Comparison of ENCODE assay signal across 8 cellular contexts in genomic region chr19:49489601-49490167, GRCh38. TPM values are rescaled to one million over a fixed set of nuclear protein-coding genes. Genes with fewer than 3 reads are reported as not detected.
A peak's percentile ranks its signal among the peaks of the same experiment; 100 is the strongest.
DNase-seq lines count a peak whose midpoint lies in the region; TF ChIP-seq lines count a peak whose summit lies in the region.

No MANE protein-coding gene starts in this region.

- POLR2A ChIA-PET in HEK293T (lab: Yijun Ruan, JAX), result interaction anchor here (1.0 to 1.8 kb wide), 2 partner anchors 14 to 38 kb away, joined by 4 read pairs; partner anchors contain the start of gene PIH1D1

- peaks cover 9% of the 10 kb centered on the region for H3K9me3 ChIP-seq in MG63
- H3K9me3 ChIP-seq in mammary epithelial cell (replicated peaks; ENCODE audit: insufficient read depth, low read length), result no peaks in the 10 kb centered on the region

- H3K27me3 Mint-ChIP-seq in Calu3 (ENCODE audit: unreplicated experiment) (no peaks in the 10 kb centered on the region), nephron (ENCODE audit: low read depth) (no peaks in the 10 kb centered on the region)

- H3K27ac ChIP-seq in mammary epithelial cell (ENCODE audit: insufficient read depth, low read depth, low read length), result peak overlapping the region; percentile 96

- BruUV-seq in Calu3 (replicated peaks; lab: Mats Ljungman, UMichigan) (no TSS peak), mammary epithelial cell (replicated peaks; lab: Mats Ljungman, UMichigan) (no TSS peak)

- H3K36me3 ChIP-seq in MG63 (peaks cover 59% of the 10 kb centered on the region), mammary epithelial cell (ENCODE audit: insufficient read depth, low read length) (peaks cover 30% of the 10 kb centered on the region)

- dilution Hi-C loops in mammary epithelial cell (cut with HindIII; ENCODE audit: low sequenced_read_pairs), result no loop called here

- TF ChIP-seq CTCF in Calu3 (IDR thresholded peaks at IDR 0.05; ENCODE audit: unreplicated experiment) (peak; percentile 59), mammary epithelial cell (conservative IDR thresholded peaks at IDR 0.05 in 1 of 2, IDR thresholded peaks at IDR 0.05 in 1 of 2; ENCODE audit: extremely low read depth in 1 of 2, insufficient read depth in 1 of 2, low read depth in 1 of 2, low read length in 2 of 2) (peak; percentile 16 to 24), nephron (IDR thresholded peaks at IDR 0.05; ENCODE audit: unreplicated experiment in 3 of 3) (no peak)

- peaks cover 2% of the 10 kb centered on the region for H4K20me1 ChIP-seq in mammary epithelial cell (ENCODE audit: insufficient read depth, low read length)

- H3K36me3 Mint-ChIP-seq in Calu3 (ENCODE audit: insufficient read depth, unreplicated experiment), result peaks cover 82% of the 10 kb centered on the region
- peaks cover 50% of the 10 kb centered on the region for H3K36me3 Mint-ChIP-seq in nephron (ENCODE audit: low read depth)

- peaks cover 41% of the 10 kb centered on the region for H3K79me2 ChIP-seq in mammary epithelial cell (ENCODE audit: insufficient read depth, low read length)

- H3K4me2 ChIP-seq in mammary epithelial cell (ENCODE audit: insufficient read depth, low read depth, low read length), result peak overlapping the region; percentile 82

- no peak overlapping the region for H2AFZ ChIP-seq in mammary epithelial cell (ENCODE audit: low read depth, low read length)

- 21% methylated on average over 15 of the region's 15 CpGs for WGBS in mammary epithelial cell (ENCODE audit: low coverage, missing lambda C conversion rate)

- H3K4me3 ChIP-seq in MG63, result peak overlapping the region; percentile 99
- peak overlapping the region; percentile 77 to 99 (median 99) for H3K4me3 ChIP-seq in mammary epithelial cell (replicated peaks in 1 of 3; ENCODE audit: insufficient read depth in 1 of 3, low read depth in 2 of 3, low read length in 3 of 3)

- H3K4me1 ChIP-seq in mammary epithelial cell (ENCODE audit: insufficient read depth, low read length), result peaks cover 11% of the 10 kb centered on the region

- peak overlapping the region; percentile 97 for H3K4me3 Mint-ChIP-seq in Calu3 (ENCODE audit: low read depth, unreplicated experiment)
- H3K4me3 Mint-ChIP-seq in nephron, result peak overlapping the region; percentile 97 to 99 (median 99)

- H3K27ac Mint-ChIP-seq in Calu3 (ENCODE audit: unreplicated experiment), result peak overlapping the region; percentile 99
- H3K27ac Mint-ChIP-seq in nephron, result peak overlapping the region; percentile 56 to 90 (median 86)

- no peaks in the 10 kb centered on the region for H3K4me1 Mint-ChIP-seq in Calu3 (ENCODE audit: low read depth, unreplicated experiment)
- peaks cover 20% of the 10 kb centered on the region for H3K4me1 Mint-ChIP-seq in nephron

- CTCF ChIA-PET in Calu3 (lab: Charles Lee), result no interaction called here
- CTCF ChIA-PET in mammary epithelial cell (lab: Charles Lee; ENCODE audit: low non-redundant PET), result no interaction called here
- CTCF ChIA-PET in HEK293T (lab: Yijun Ruan, JAX), result no interaction called here

- H3K27me3 ChIP-seq in MG63 (peaks cover 9% of the 10 kb centered on the region; the same call in 1 of the 2 replicates), mammary epithelial cell (ENCODE audit: insufficient read depth, low read length) (no peaks in the 10 kb centered on the region)

- in situ Hi-C loops in mammary epithelial cell (cut with MboI; ENCODE audit: low sequenced_read_pairs in 2 of 2), result no loop called here

- DNase-seq in Calu3 (peak; percentile 58), MG63 (peak; percentile 68), mammary epithelial cell (no peak), posterior vena cava (ENCODE audit: low spot score) (no peak), HEK293T (ENCODE audit: extremely low spot score) (no peak), NCI-H226 (no peak), NCI-H748 (lab: John Stamatoyannopoulos, UW; ENCODE audit: unreplicated experiment) (no peak)

- H3K9ac ChIP-seq in mammary epithelial cell (ENCODE audit: insufficient read depth, low read length), result peak overlapping the region; percentile 100

- intact Hi-C loops in Calu3 (cut with micrococcal nuclease; ENCODE audit: unreplicated experiment) (no loop called here), mammary epithelial cell (cut with micrococcal nuclease) (no loop called here), posterior vena cava (cut with DNase I) (no loop called here)

- H3K9me3 Mint-ChIP-seq in Calu3 (ENCODE audit: low read depth, unreplicated experiment) (no peaks in the 10 kb centered on the region), nephron (no peaks in the 10 kb centered on the region)

TF ChIP-seq in HEK293T, 16 proteins besides CTCF, POLR2A, EP300 and RAD21:
- TF ChIP-seq NFRKB (IDR thresholded peaks at IDR 0.05) (no peak), FOXM1 (IDR thresholded peaks at IDR 0.05; ENCODE audit: borderline replicate concordance) (no peak), FOXK2 (IDR thresholded peaks at IDR 0.05) (no peak), TARDBP (IDR thresholded peaks at IDR 0.05) (no peak), L3MBTL2 (conservative IDR thresholded peaks at IDR 0.05) (no peak), SP1 (IDR thresholded peaks at IDR 0.05) (no peak), HDGF (IDR thresholded peaks at IDR 0.05; ENCODE audit: borderline replicate concordance) (no peak), BHLHE40 (IDR thresholded peaks at IDR 0.05; ENCODE audit: borderline replicate concordance) (no peak), LEF1 (IDR thresholded peaks at IDR 0.05; ENCODE audit: borderline replicate concordance) (no peak), SUZ12 (IDR thresholded peaks at IDR 0.05) (no peak), ZNF384 (IDR thresholded peaks at IDR 0.05) (no peak), ARNT (IDR thresholded peaks at IDR 0.05) (no peak), CTBP1 (IDR thresholded peaks at IDR 0.05; ENCODE audit: borderline replicate concordance) (no peak)
TF ChIP-seq in HEK293T: peak in this region for 0.

RNA-seq across cellular contexts. Expression of gene RPL13A, which starts 2.3 kb away (rescaled TPM):
- 1,844 and 1,993 TPM in 2 replicates for total RNA-seq in Calu3 (2022)
- total RNA-seq in MG63 (2014; rRNA removed; shearing (Covaris generic); ENCODE audit: low replicate concordance), result 1,730 and 3,823 TPM in 2 replicates
- 1,000 to 10,000 TPM; 1,880 to 1,955 TPM for total RNA-seq in mammary epithelial cell
- 2,187 TPM for polyA plus RNA-seq in mammary epithelial cell
- 2,358 TPM for polyA minus RNA-seq in mammary epithelial cell
- 1,000 to 10,000 TPM; 1,658 to 1,769 TPM for total RNA-seq in posterior vena cava

RNA-seq across cellular contexts. Expression of gene RPS11, which starts 6.5 kb away (rescaled TPM):
- 1,643 and 1,795 TPM in 2 replicates for total RNA-seq in Calu3 (2022)
- total RNA-seq in MG63 (2014; rRNA removed; shearing (Covaris generic); ENCODE audit: low replicate concordance), result 2,408 and 3,564 TPM in 2 replicates
- total RNA-seq in mammary epithelial cell, result 1,000 to 10,000 TPM; 1,466 to 1,899 TPM
- polyA plus RNA-seq in mammary epithelial cell, result 3,256 TPM
- polyA minus RNA-seq in mammary epithelial cell, result 1,430 TPM
- total RNA-seq in posterior vena cava, result 1,000 to 10,000 TPM; 1,242 to 1,344 TPM

RNA-seq across cellular contexts. Expression of gene FLT3LG, which starts 15.7 kb away (rescaled TPM):
- 4.8 and 7.1 TPM in 2 replicates for total RNA-seq in Calu3 (2022)
- 0.25 and 5.0 TPM in 2 replicates for total RNA-seq in MG63 (2014; rRNA removed; shearing (Covaris generic); ENCODE audit: low replicate concordance)
- total RNA-seq in mammary epithelial cell, result 1 to 10 TPM in 1 of 2 donors, under 1 TPM in 1; 0.50 to 4.2 TPM
- 1.7 TPM for polyA plus RNA-seq in mammary epithelial cell
- not detected for polyA minus RNA-seq in mammary epithelial cell
- total RNA-seq in posterior vena cava, result 10 to 100 TPM in 1 of 2 donors, 1 to 10 TPM in 1; 7.3 to 12.0 TPM

RNA-seq across cellular contexts. Expression of gene FCGRT, which starts 22.8 kb away (rescaled TPM):
- total RNA-seq in Calu3 (2022), result 80.8 and 95.4 TPM in 2 replicates
- 29.6 and 58.0 TPM in 2 replicates for total RNA-seq in MG63 (2014; rRNA removed; shearing (Covaris generic); ENCODE audit: low replicate concordance)
- 10 to 100 TPM in 1 of 2 donors, 1 to 10 TPM in 1; 2.8 to 19.5 TPM for total RNA-seq in mammary epithelial cell
- polyA plus RNA-seq in mammary epithelial cell, result 2.5 TPM
- not detected for polyA minus RNA-seq in mammary epithelial cell
- 100 to 1,000 TPM; 192 to 304 TPM for total RNA-seq in posterior vena cava

RNA-seq across cellular contexts. Expression of gene ALDH16A1, which starts 36.7 kb away (rescaled TPM):
- total RNA-seq in Calu3 (2022) (34.4 and 36.1 TPM in 2 replicates), mammary epithelial cell (10 to 100 TPM; 18.2 to 23.9 TPM), posterior vena cava (10 to 100 TPM; 17.3 to 24.2 TPM)
- total RNA-seq in MG63 (2014; rRNA removed; shearing (Covaris generic); ENCODE audit: low replicate concordance), result 86.4 and 89.0 TPM in 2 replicates
- polyA plus RNA-seq in mammary epithelial cell, result 16.7 TPM
- 4.3 TPM for polyA minus RNA-seq in mammary epithelial cell

Comparison
In these comparisons a context has a peak if more than half of its experiments do, and no peak if none do; other contexts are left out.
1. DNase-seq: peak in Calu3 (single experiment) and MG63 (single experiment); none in mammary epithelial cell (single experiment), posterior vena cava (single experiment), HEK293T (single experiment), NCI-H226 (single experiment) and NCI-H748 (single experiment).
2. CTCF ChIP-seq: peak in Calu3 (single experiment) and mammary epithelial cell (2 of 2); none in nephron (0 of 3).